25 cellular contexts compared by ENCODE assay signal in the genomic region with DNA sequence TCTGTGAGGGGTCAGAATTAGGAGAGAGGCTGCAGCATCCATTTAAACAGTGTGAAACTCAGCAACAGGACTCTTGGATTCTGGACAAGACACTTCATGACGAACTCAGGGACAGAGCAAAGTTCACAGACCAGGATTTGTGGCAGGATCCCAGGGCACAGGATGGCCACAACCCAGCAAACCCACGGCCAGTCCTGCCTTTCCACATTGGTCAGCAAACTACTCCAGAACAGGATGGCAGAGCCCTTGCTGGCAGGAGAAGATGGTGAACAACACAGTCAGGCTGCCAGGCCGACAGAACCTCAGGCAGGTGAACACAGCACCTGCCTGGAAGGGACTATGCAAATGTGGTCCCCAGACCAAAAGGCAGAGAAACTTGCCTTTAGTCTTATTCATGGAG. TPM values are rescaled to one million over a fixed set of nuclear protein-coding genes. Genes with fewer than 3 reads are reported as not detected.
A peak's percentile ranks its signal among the peaks of the same experiment; 100 is the strongest.
DNase-seq lines count a peak whose midpoint lies in the region; ATAC-seq and TF ChIP-seq lines count a peak whose summit lies in the region.
"Had no signal": no experiment of that assay in that cellular context is flagged by ENCODE, and none has a peak within 500 bp of the region (broad histone marks: within the 10 kb centered on the region; RNA-seq: fewer than 3 reads in every experiment).

No MANE protein-coding gene starts in this region.

- no peak overlapping the region for H2AFZ ChIP-seq in neural progenitor cell (replicated peaks)
- H2AFZ ChIP-seq: PC-9 had no signal

- H3F3A ChIP-seq in neural progenitor cell (ENCODE audit: low read depth), result peaks cover 25% of the 10 kb centered on the region

- H3K27ac Mint-ChIP-seq in neural progenitor cell, result no peak overlapping the region
- H3K27ac Mint-ChIP-seq: activated naive CD4-positive, alpha-beta T cell treated with anti-CD3 and anti-CD28 coated beads, Interleukin-2, amount 50 U/mL, for 24 hours; stimulated activated naive B cell treated with anti-CD40 and anti-IgM and Interleukin-4, amounts not matched to agents 10 μg/mL and 1 μg/mL and 100 μg/mL, for 72 hours had no signal

- peak overlapping the region; percentile 73 for H3K4me3 Mint-ChIP-seq in neural progenitor cell
- H3K4me3 Mint-ChIP-seq: activated CD4-positive, alpha-beta memory T cell treated with anti-CD3 and anti-CD28 coated beads, Interleukin-2, amount 10 ng/mL, durations not matched to agents 7 days and 5 days; activated naive CD4-positive, alpha-beta T cell treated with anti-CD3 and anti-CD28 coated beads, Interleukin-2, amount 50 U/mL, for 24 hours; activated T-cell treated with anti-CD3 and anti-CD28 coated beads, Interleukin-2, amount 50 U/mL, for 4 hours; stimulated activated naive B cell treated with anti-CD40 and anti-IgM and Interleukin-4, amounts not matched to agents 10 μg/mL and 1 μg/mL and 100 μg/mL, for 72 hours; WTC11 had no signal

- H3K36me3 ChIP-seq in heart left ventricle, result peaks cover 0 to 29% (median 14%) of the 10 kb centered on the region in 9 donors
- no peaks in the 10 kb centered on the region for H3K36me3 ChIP-seq in neural progenitor cell
- no peaks in the 10 kb centered on the region for H3K36me3 ChIP-seq in upper lobe of right lung
- H3K36me3 ChIP-seq in SJCRH30, result no peaks in the 10 kb centered on the region
- H3K36me3 ChIP-seq: BLaER1 treated with 17β-estradiol and CSF1 and Interleukin-3, amounts not matched to agents 10 nM and 100 nM; colonic mucosa; neutrophil had no signal

- H3K4me2 ChIP-seq in neural progenitor cell, result no peak overlapping the region
- H3K4me2 ChIP-seq: PC-9 had no signal

- peak overlapping the region in 8 of 12 donors; percentile 13 to 78 (median 50) for H3K27ac ChIP-seq in heart left ventricle
- H3K27ac ChIP-seq in neural progenitor cell, result no peak overlapping the region
- H3K27ac ChIP-seq in upper lobe of right lung, result peak overlapping the region; percentile 47
- H3K27ac ChIP-seq in SJCRH30, result no peak overlapping the region
- H3K27ac ChIP-seq: BLaER1 treated with 17β-estradiol and CSF1 and Interleukin-3, amounts not matched to agents 10 nM and 100 nM; body of pancreas; colonic mucosa; neutrophil; PC-9 had no signal

- H3K27me3 ChIP-seq in heart left ventricle (no peaks in the 10 kb centered on the region), neural progenitor cell (no peaks in the 10 kb centered on the region), upper lobe of right lung (no peaks in the 10 kb centered on the region), SJCRH30 (no peaks in the 10 kb centered on the region)
- H3K27me3 ChIP-seq: BLaER1 treated with 17β-estradiol and CSF1 and Interleukin-3, amounts not matched to agents 10 nM and 100 nM; body of pancreas; colonic mucosa had no signal

- DNase-seq in heart left ventricle (no peak), Right ventricle myocardium inferior (ENCODE audit: missing footprints) (no peak), left cardiac atrium (no peak), neural progenitor cell (ENCODE audit: low spot score) (no peak), upper lobe of right lung (no peak), SJCRH30 (no peak), CD1c-positive myeloid dendritic cell (ENCODE audit: extremely low spot score) (no peak), ecto neural progenitor cell (ENCODE audit: low spot score) (no peak)
- DNase-seq: activated CD4-positive, alpha-beta memory T cell treated with anti-CD3 and anti-CD28 coated beads, Interleukin-2, amount 10 ng/mL, durations not matched to agents 7 days and 5 days; activated T-cell treated with anti-CD3 and anti-CD28 coated beads, Interleukin-2, amount 50 U/mL, for 4 hours; body of pancreas; colonic mucosa; GDM1; kidney glomerular epithelial cell; mucosa of descending colon; NCI-H774; PC-9; stimulated activated naive B cell treated with anti-CD40 and anti-IgM and Interleukin-4, amounts not matched to agents 10 μg/mL and 1 μg/mL and 100 μg/mL, for 72 hours had no signal

- H3K9me3 ChIP-seq in heart left ventricle (no peaks in the 10 kb centered on the region), neural progenitor cell (ENCODE audit: low read depth) (no peaks in the 10 kb centered on the region), upper lobe of right lung (no peaks in the 10 kb centered on the region), SJCRH30 (replicated peaks) (no peaks in the 10 kb centered on the region; the same call in 1 of the 2 replicates)
- H3K9me3 ChIP-seq: body of pancreas, colonic mucosa, mucosa of descending colon, neutrophil had no signal

- H3K9ac ChIP-seq in neural progenitor cell, result no peak overlapping the region
- H3K9ac ChIP-seq: BLaER1 treated with 17β-estradiol and CSF1 and Interleukin-3, amounts not matched to agents 10 nM and 100 nM had no signal

- TF ChIP-seq CTCF in heart left ventricle (IDR thresholded peaks at IDR 0.05) (no peak), neural progenitor cell (IDR thresholded peaks at IDR 0.05) (no peak), upper lobe of right lung (IDR thresholded peaks at IDR 0.05) (no peak)

- H3K79me2 ChIP-seq in neural progenitor cell (ENCODE audit: low read depth), result no peaks in the 10 kb centered on the region

- no peak for TF ChIP-seq POLR2A in heart left ventricle (IDR thresholded peaks at IDR 0.05)

- H3K4me1 Mint-ChIP-seq in neural progenitor cell, result peaks cover 55% of the 10 kb centered on the region
- H3K4me1 Mint-ChIP-seq: activated naive CD4-positive, alpha-beta T cell treated with anti-CD3 and anti-CD28 coated beads, Interleukin-2, amount 50 U/mL, for 24 hours had no signal

- H4K20me1 ChIP-seq in neural progenitor cell (ENCODE audit: low read depth), result no peaks in the 10 kb centered on the region
- H4K20me1 ChIP-seq: BLaER1 treated with 17β-estradiol and CSF1 and Interleukin-3, amounts not matched to agents 10 nM and 100 nM had no signal

- 69 to 86% (median 75%) methylated on average over 1 to 3 of the region's 3 CpGs for WGBS in heart left ventricle, 4 donors

- intact Hi-C loops in heart left ventricle (cut with DNase I) (loop anchor here in 1 of 10 donors (5.0 kb wide), 1 partner anchor 36 kb away; a partner anchor contains a TSS), Right ventricle myocardium inferior (cut with DNase I) (no loop called here), left cardiac atrium (cut with DNase I) (no loop called here), upper lobe of right lung (cut with DNase I) (no loop called here)

- H3K36me3 Mint-ChIP-seq in neural progenitor cell, result peaks cover 2% of the 10 kb centered on the region
- H3K36me3 Mint-ChIP-seq: activated naive CD4-positive, alpha-beta T cell treated with anti-CD3 and anti-CD28 coated beads, Interleukin-2, amount 50 U/mL, for 24 hours; stimulated activated naive B cell treated with anti-CD40 and anti-IgM and Interleukin-4, amounts not matched to agents 10 μg/mL and 1 μg/mL and 100 μg/mL, for 72 hours; WTC11 had no signal

- H3K9me3 Mint-ChIP-seq in neural progenitor cell, result peaks cover 7% of the 10 kb centered on the region
- H3K9me3 Mint-ChIP-seq: activated CD4-positive, alpha-beta memory T cell treated with anti-CD3 and anti-CD28 coated beads, Interleukin-2, amount 10 ng/mL, durations not matched to agents 7 days and 5 days; activated naive CD4-positive, alpha-beta T cell treated with anti-CD3 and anti-CD28 coated beads, Interleukin-2, amount 50 U/mL, for 24 hours; activated T-cell treated with anti-CD3 and anti-CD28 coated beads, Interleukin-2, amount 50 U/mL, for 4 hours; stimulated activated naive B cell treated with anti-CD40 and anti-IgM and Interleukin-4, amounts not matched to agents 10 μg/mL and 1 μg/mL and 100 μg/mL, for 72 hours; T-helper 2 cell treated with Interferon-gamma antibody and Interleukin-4, amounts not matched to agents 5 μg/mL and 100 μg/mL, for 36 hours; WTC11 had no signal

- H3K4me1 ChIP-seq in heart left ventricle, result peaks cover 0 to 76% (median 58%) of the 10 kb centered on the region in 12 donors
- H3K4me1 ChIP-seq in neural progenitor cell, result peaks cover 32% of the 10 kb centered on the region
- H3K4me1 ChIP-seq in upper lobe of right lung, result peaks cover 53% of the 10 kb centered on the region
- H3K4me1 ChIP-seq in SJCRH30, result no peaks in the 10 kb centered on the region
- H3K4me1 ChIP-seq: body of pancreas, colonic mucosa had no signal

- H3K27me3 Mint-ChIP-seq in neural progenitor cell (ENCODE audit: insufficient read depth, low read depth), result peaks cover 11% of the 10 kb centered on the region

- ATAC-seq in heart left ventricle (no peak), Right ventricle myocardium inferior (no peak), left cardiac atrium (peak; percentile 7 to 39), upper lobe of right lung (no peak)
- ATAC-seq: activated T-cell treated with anti-CD3 and anti-CD28 coated beads, Interleukin-2, amount 50 U/mL, for 4 hours; body of pancreas; mucosa of descending colon; stimulated activated naive B cell treated with anti-CD40 and anti-IgM and Interleukin-4, amounts not matched to agents 10 μg/mL and 1 μg/mL and 100 μg/mL, for 72 hours had no signal

- no peak overlapping the region for H3K4me3 ChIP-seq in heart left ventricle
- H3K4me3 ChIP-seq in neural progenitor cell, result no peak overlapping the region
- H3K4me3 ChIP-seq in upper lobe of right lung, result no peak overlapping the region
- no peak overlapping the region for H3K4me3 ChIP-seq in SJCRH30
- H3K4me3 ChIP-seq: BLaER1 treated with 17β-estradiol and CSF1 and Interleukin-3, amounts not matched to agents 10 nM and 100 nM; body of pancreas; colonic mucosa; mucosa of descending colon; PC-9 had no signal

RNA-seq across cellular contexts. Expression of a gene that starts 34.4 kb away (rescaled TPM):
- total RNA-seq in heart left ventricle, result 10 to 100 TPM in 8 of 9 donors, 1 to 10 TPM in 1; 8.6 to 22.1 (median 15.8) TPM
- polyA plus RNA-seq in heart left ventricle, result 1 to 10 TPM; 5.6 to 6.9 TPM
- total RNA-seq in Right ventricle myocardium inferior, result 21.8 TPM
- 10 to 100 TPM; 17.2 to 21.0 TPM for total RNA-seq in left cardiac atrium
- total RNA-seq in neural progenitor cell (ENCODE audit: low replicate concordance), result 0.92 and 1.2 TPM in 2 replicates
- total RNA-seq in upper lobe of right lung, result 19.5 TPM
- 7.1 and 7.2 TPM in 2 replicates for total RNA-seq in SJCRH30 (2014; rRNA removed; shearing (Covaris generic))
- total RNA-seq: PC-9, SK-MEL-5 had no signal

RNA-seq across cellular contexts. Expression of a gene that starts 52.9 kb away (rescaled TPM):
- total RNA-seq in heart left ventricle (not detected), Right ventricle myocardium inferior (not detected), left cardiac atrium (not detected), neural progenitor cell (ENCODE audit: low replicate concordance) (not detected in 2 replicates), upper lobe of right lung (not detected)
- polyA plus RNA-seq in heart left ventricle, result not detected
- total RNA-seq in SJCRH30 (2014; rRNA removed; shearing (Covaris generic)), result not detected in 2 replicates
- total RNA-seq: activated T-cell treated with anti-CD3 and anti-CD28 coated beads, Interleukin-2, amount 50 U/mL, for 4 hours; body of pancreas; colonic mucosa; fibroblast of villous mesenchyme; mucosa of descending colon; PC-9; SK-MEL-5; WTC11 had no signal

Comparison
In these comparisons a context has a peak if more than half of its experiments do, and no peak if none do; other contexts are left out.
1. ATAC-seq: peak in left cardiac atrium (2 of 2); none in heart left ventricle (0 of 4), Right ventricle myocardium inferior (single experiment) and upper lobe of right lung (single experiment).
2. H3K27ac ChIP-seq: peak in heart left ventricle (8 of 12) and upper lobe of right lung (single experiment); none in neural progenitor cell (single experiment) and SJCRH30 (single experiment).